In the genomic region with DNA sequence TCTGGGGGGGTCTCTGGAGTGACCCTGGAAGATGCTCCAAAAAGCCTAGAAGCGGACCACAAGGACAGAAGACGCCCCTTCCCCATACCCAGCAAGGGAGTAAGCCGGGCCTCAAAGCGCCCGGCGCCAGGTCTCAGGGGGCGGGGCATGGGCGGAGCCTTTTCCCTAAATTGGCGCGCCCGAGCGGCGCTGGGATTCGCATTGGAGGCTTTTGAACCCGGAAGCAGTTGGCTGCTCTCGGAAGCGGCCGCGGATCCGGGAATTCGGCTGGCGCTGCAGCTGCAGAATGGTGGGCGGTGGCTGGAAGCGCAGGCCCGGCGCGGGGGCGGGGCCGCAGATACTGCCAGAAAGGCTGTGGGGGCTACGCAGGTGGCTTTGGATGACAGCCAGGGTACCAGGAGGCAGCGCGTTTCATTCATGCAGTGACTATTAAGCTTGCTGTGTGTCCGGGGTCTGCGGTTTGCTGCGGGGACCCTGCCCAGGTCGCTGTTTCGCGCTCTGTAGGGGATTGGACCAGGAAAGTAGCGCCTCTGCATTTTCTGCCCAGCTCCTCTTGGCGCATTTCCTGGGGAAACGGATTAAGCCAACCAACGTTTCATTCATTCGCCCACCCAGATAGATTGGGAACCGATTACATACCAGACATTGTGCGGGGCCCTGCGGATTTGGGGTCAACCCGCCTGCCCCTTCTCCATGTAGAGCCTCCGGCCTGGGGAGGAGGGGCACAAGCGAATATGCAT, we compare ENCODE assay signal across 1 cellular context.
TF ChIP-seq lines count a peak whose summit lies in the region.

No MANE protein-coding gene starts in this region.

TF ChIP-seq in K562, 482 proteins besides CTCF, POLR2A, EP300 and RAD21 (continued from another document):
- TF ChIP-seq, protein P1, sequence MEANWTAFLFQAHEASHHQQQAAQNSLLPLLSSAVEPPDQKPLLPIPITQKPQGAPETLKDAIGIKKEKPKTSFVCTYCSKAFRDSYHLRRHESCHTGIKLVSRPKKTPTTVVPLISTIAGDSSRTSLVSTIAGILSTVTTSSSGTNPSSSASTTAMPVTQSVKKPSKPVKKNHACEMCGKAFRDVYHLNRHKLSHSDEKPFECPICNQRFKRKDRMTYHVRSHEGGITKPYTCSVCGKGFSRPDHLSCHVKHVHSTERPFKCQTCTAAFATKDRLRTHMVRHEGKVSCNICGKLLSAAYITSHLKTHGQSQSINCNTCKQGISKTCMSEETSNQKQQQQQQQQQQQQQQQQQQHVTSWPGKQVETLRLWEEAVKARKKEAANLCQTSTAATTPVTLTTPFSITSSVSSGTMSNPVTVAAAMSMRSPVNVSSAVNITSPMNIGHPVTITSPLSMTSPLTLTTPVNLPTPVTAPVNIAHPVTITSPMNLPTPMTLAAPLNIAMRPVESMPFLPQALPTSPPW (CRISPR knock-in tag; IDR thresholded peaks at IDR 0.05), result 0 out of 2 replicates have a peak, but pooled peaks have one; percentile 34
- TF ChIP-seq, protein P2, sequence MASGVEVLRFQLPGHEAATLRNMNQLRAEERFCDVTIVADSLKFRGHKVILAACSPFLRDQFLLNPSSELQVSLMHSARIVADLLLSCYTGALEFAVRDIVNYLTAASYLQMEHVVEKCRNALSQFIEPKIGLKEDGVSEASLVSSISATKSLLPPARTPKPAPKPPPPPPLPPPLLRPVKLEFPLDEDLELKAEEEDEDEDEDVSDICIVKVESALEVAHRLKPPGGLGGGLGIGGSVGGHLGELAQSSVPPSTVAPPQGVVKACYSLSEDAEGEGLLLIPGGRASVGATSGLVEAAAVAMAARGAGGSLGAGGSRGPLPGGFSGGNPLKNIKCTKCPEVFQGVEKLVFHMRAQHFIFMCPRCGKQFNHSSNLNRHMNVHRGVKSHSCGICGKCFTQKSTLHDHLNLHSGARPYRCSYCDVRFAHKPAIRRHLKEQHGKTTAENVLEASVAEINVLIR (CRISPR knock-in tag; IDR thresholded peaks at IDR 0.05), result no peak
- TF ChIP-seq POLR2G (IDR thresholded peaks at IDR 0.05; ENCODE audit: low read depth, low read length) (peak; percentile 77), MCM3 (IDR thresholded peaks at IDR 0.05) (no peak), YY1 (IDR thresholded peaks at IDR 0.05; ENCODE audit: borderline replicate concordance in 1 of 3, control insufficient read depth in 1 of 3, extremely low read depth in 1 of 3, insufficient read depth in 3 of 3, insufficient read length in 1 of 3, insufficient replicate concordance in 2 of 3, low read depth in 1 of 3, low read length in 2 of 3) (peak in 2 of 3 experiments; percentile 35 to 59)
- TF ChIP-seq, protein P3, sequence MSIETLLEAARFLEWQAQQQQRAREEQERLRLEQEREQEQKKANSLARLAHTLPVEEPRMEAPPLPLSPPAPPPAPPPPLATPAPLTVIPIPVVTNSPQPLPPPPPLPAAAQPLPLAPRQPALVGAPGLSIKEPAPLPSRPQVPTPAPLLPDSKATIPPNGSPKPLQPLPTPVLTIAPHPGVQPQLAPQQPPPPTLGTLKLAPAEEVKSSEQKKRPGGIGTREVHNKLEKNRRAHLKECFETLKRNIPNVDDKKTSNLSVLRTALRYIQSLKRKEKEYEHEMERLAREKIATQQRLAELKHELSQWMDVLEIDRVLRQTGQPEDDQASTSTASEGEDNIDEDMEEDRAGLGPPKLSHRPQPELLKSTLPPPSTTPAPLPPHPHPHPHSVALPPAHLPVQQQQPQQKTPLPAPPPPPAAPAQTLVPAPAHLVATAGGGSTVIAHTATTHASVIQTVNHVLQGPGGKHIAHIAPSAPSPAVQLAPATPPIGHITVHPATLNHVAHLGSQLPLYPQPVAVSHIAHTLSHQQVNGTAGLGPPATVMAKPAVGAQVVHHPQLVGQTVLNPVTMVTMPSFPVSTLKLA (conservative IDR thresholded peaks at IDR 0.05), result peak in 1 of 2 experiments; percentile 53; a peak in 1 of 4 replicates
TF ChIP-seq in K562: peak in this region for 37.
